ENCODE assay signal across 30 cellular contexts in genomic region chr11:19644316-19644715, GRCh38.
"Had no signal": no experiment of that assay in that cellular context is flagged by ENCODE, and none has a peak within 500 bp of the region (broad histone marks: within the 10 kb centered on the region; RNA-seq: fewer than 3 reads in every experiment).

No MANE protein-coding gene starts in this region.

- H3K4me1 ChIP-seq: colonic mucosa had no signal

- FAIRE-seq: endometrium had no signal

- H3K9me3 ChIP-seq: ascending aorta, colonic mucosa, esophagus squamous epithelium, gastrocnemius medialis, left ventricle myocardium inferior, mucosa of descending colon, suprapubic skin, tibial artery, upper lobe of right lung had no signal

- ATAC-seq: activated T-cell treated with anti-CD3 and anti-CD28 coated beads, Interleukin-2, amount 50 U/mL, for 72 hours; gastrocnemius medialis; mucosa of descending colon; sciatic nerve; stimulated activated naive B cell treated with anti-CD40 and anti-IgM and Interleukin-4, amounts not matched to agents 10 μg/mL and 1 μg/mL and 100 μg/mL, for 72 hours; T-cell; upper lobe of right lung had no signal

- H3K36me3 Mint-ChIP-seq: activated naive CD8-positive, alpha-beta T cell treated with anti-CD3 and anti-CD28 coated beads, Interleukin-2, amount 10 ng/mL, durations not matched to agents 7 days and 5 days; stimulated activated naive B cell treated with anti-CD40 and anti-IgM and Interleukin-4, amounts not matched to agents 10 μg/mL and 1 μg/mL and 100 μg/mL, for 72 hours; T-cell had no signal

- H3K79me2 ChIP-seq: hepatocyte had no signal

- H3K27ac Mint-ChIP-seq: activated naive CD4-positive, alpha-beta T cell treated with anti-CD3 and anti-CD28 coated beads for 36 hours; activated naive CD8-positive, alpha-beta T cell treated with anti-CD3 and anti-CD28 coated beads, Interleukin-2, amount 10 ng/mL, durations not matched to agents 7 days and 5 days; activated T-cell treated with anti-CD3 and anti-CD28 coated beads, Interleukin-2, amount 50 U/mL, for 72 hours; nephron; stimulated activated naive B cell treated with anti-CD40 and anti-IgM and Interleukin-4, amounts not matched to agents 10 μg/mL and 1 μg/mL and 100 μg/mL, for 72 hours; T-cell had no signal

- DNase-seq: activated CD4-positive, alpha-beta T cell treated with anti-CD3 and anti-CD28 coated beads for 4 hours; activated CD4-positive, alpha-beta T cell treated with anti-CD3 and anti-CD28 coated beads, Interleukin-2, amount 50 U/mL, for 4 hours; activated effector memory CD4-positive, alpha-beta T cell treated with Interleukin-2 at 50 U/mL for 16 hours; activated naive CD4-positive, alpha-beta T cell treated with anti-CD3 and anti-CD28 coated beads for 36 hours; activated naive CD8-positive, alpha-beta T cell treated with anti-CD3 and anti-CD28 coated beads, Interleukin-2, amount 10 ng/mL, durations not matched to agents 7 days and 5 days; activated T-cell treated with anti-CD3 and anti-CD28 coated beads for 4 hours; activated T-cell treated with anti-CD3 and anti-CD28 coated beads, Interleukin-2, amount 50 U/mL, for 72 hours; colonic mucosa; effector CD8-positive, alpha-beta T cell; esophagus squamous epithelium; gastrocnemius medialis; islet precursor cell; left ventricle myocardium inferior; mesendoderm; mucosa of descending colon; posterior cingulate gyrus; stimulated activated CD4-positive, alpha-beta T cell treated with anti-CD3 and anti-CD28 coated beads, Interleukin-2, amount 100 ng/mL, for 24 hours; stimulated activated naive B cell treated with anti-CD40 and anti-IgM and Interleukin-4, amounts not matched to agents 10 μg/mL and 1 μg/mL and 100 μg/mL, for 72 hours; T-cell; tibial artery; upper lobe of right lung had no signal

- H3K27me3 ChIP-seq: ascending aorta, colonic mucosa, esophagus squamous epithelium, gastrocnemius medialis, hepatocyte, tibial artery, upper lobe of right lung had no signal

- H2AFZ ChIP-seq: hepatocyte had no signal

- H3K4me1 Mint-ChIP-seq: activated naive CD8-positive, alpha-beta T cell treated with anti-CD3 and anti-CD28 coated beads, Interleukin-2, amount 10 ng/mL, durations not matched to agents 7 days and 5 days; stimulated activated naive B cell treated with anti-CD40 and anti-IgM and Interleukin-4, amounts not matched to agents 10 μg/mL and 1 μg/mL and 100 μg/mL, for 72 hours; T-cell had no signal

- H3K4me3 ChIP-seq: ascending aorta, colonic mucosa, esophagus squamous epithelium, gastrocnemius medialis, hepatocyte, left ventricle myocardium inferior, lung, mucosa of descending colon, smooth muscle cell, suprapubic skin, tibial artery, upper lobe of right lung had no signal

- H3K36me3 ChIP-seq: ascending aorta, colonic mucosa, esophagus squamous epithelium, gastrocnemius medialis, left ventricle myocardium inferior, suprapubic skin, tibial artery, upper lobe of right lung had no signal

- H3K27ac ChIP-seq: ascending aorta, colonic mucosa, epithelial cell of prostate, esophagus squamous epithelium, gastrocnemius medialis, hepatocyte, left ventricle myocardium inferior, suprapubic skin, tibial artery, upper lobe of right lung had no signal

- H3K4me2 ChIP-seq: hepatocyte, smooth muscle cell had no signal

- H3K4me3 Mint-ChIP-seq: activated naive CD4-positive, alpha-beta T cell treated with anti-CD3 and anti-CD28 coated beads for 36 hours; activated naive CD8-positive, alpha-beta T cell treated with anti-CD3 and anti-CD28 coated beads, Interleukin-2, amount 10 ng/mL, durations not matched to agents 7 days and 5 days; activated T-cell treated with anti-CD3 and anti-CD28 coated beads, Interleukin-2, amount 50 U/mL, for 72 hours; nephron; stimulated activated naive B cell treated with anti-CD40 and anti-IgM and Interleukin-4, amounts not matched to agents 10 μg/mL and 1 μg/mL and 100 μg/mL, for 72 hours; T-cell had no signal

- H3K9me3 Mint-ChIP-seq: activated naive CD4-positive, alpha-beta T cell treated with anti-CD3 and anti-CD28 coated beads for 36 hours; activated naive CD8-positive, alpha-beta T cell treated with anti-CD3 and anti-CD28 coated beads, Interleukin-2, amount 10 ng/mL, durations not matched to agents 7 days and 5 days; activated T-cell treated with anti-CD3 and anti-CD28 coated beads, Interleukin-2, amount 50 U/mL, for 72 hours; nephron; T-cell had no signal
